8 cellular contexts compared by ENCODE assay signal in genomic region chr19:1941146-1942077, GRCh38. TPM values are rescaled to one million over a fixed set of nuclear protein-coding genes. Genes with fewer than 3 reads are reported as not detected.
A peak's percentile ranks its signal among the peaks of the same experiment; 100 is the strongest.
DNase-seq lines count a peak whose midpoint lies in the region; ATAC-seq and TF ChIP-seq lines count a peak whose summit lies in the region.

Gene CSNK1G2, plus strand, starts transcription at chr19:1941172. Its CDS starts 28,601 bp downstream, at chr19:1969773.

- H3K9ac ChIP-seq in HCT116 (ENCODE audit: low read length) = peak within 1 kb of the TSS; percentile 87

- H3K4me1 Mint-ChIP-seq in T-helper 17 cell = peaks cover 29% of the 10 kb centered on the region
- H3K4me1 Mint-ChIP-seq in neural crest cell = peaks cover 27% of the 10 kb centered on the region

- H3K4me1 ChIP-seq in HCT116 (ENCODE audit: control insufficient read depth in 1 of 2, insufficient read depth in 2 of 2, low read length in 2 of 2) = peaks cover 18 to 51% of the 10 kb centered on the region in 2 experiments
- H3K4me1 ChIP-seq in esophagus (ENCODE audit: control insufficient read depth in 2 of 2, insufficient read depth in 2 of 2, low read length in 1 of 2) = peaks cover 13 to 33% of the 10 kb centered on the region in 2 donors

- no peaks in the 10 kb centered on the region for H4K20me1 ChIP-seq in HCT116 (ENCODE audit: insufficient read depth)

- no peaks in the 10 kb centered on the region for H3K9me2 ChIP-seq in HCT116 (ENCODE audit: insufficient read depth)

- H3K4me3 ChIP-seq in HCT116 (replicated peaks in 1 of 2; ENCODE audit: low read depth in 1 of 2, low read length in 2 of 2) = peak within 1 kb of the TSS; percentile 83 to 92
- H3K4me3 ChIP-seq in esophagus (ENCODE audit: low read depth in 1 of 2, low read length in 2 of 2) = peak within 1 kb of the TSS; percentile 80 to 88

- peak; percentile 19 for TF ChIP-seq POLR2A in HCT116 (IDR thresholded peaks at IDR 0.05; ENCODE audit: borderline replicate concordance, extremely low read depth, insufficient read depth, insufficient read length)

- POLR2A ChIA-PET in HCT116 (lab: Charles Lee) = no interaction called here

- H3K9me3 ChIP-seq in HCT116 (ENCODE audit: control insufficient read depth in 1 of 2, insufficient read depth in 1 of 2, low read depth in 1 of 2, low read length in 2 of 2) = no peaks in the 10 kb centered on the region
- H3K9me3 ChIP-seq in T-helper 17 cell (ENCODE audit: control insufficient read depth, low read length, poor library complexity, severe bottlenecking) = no peaks in the 10 kb centered on the region
- H3K9me3 ChIP-seq in esophagus (ENCODE audit: control insufficient read depth in 2 of 2, insufficient read depth in 1 of 2, low read depth in 1 of 2, low read length in 1 of 2) = no peaks in the 10 kb centered on the region

- no TSS peak for BruUV-seq in HCT116 (replicated peaks; lab: Mats Ljungman, UMichigan)

- peak within 1 kb of the TSS; percentile 100 for H3K4me2 ChIP-seq in HCT116 (ENCODE audit: low read length)

- TF ChIP-seq CTCF in HCT116 (IDR thresholded peaks at IDR 0.05 in 2 of 3, conservative IDR thresholded peaks at IDR 0.05 in 1 of 3; ENCODE audit: borderline replicate concordance in 1 of 3, insufficient read depth in 1 of 3, low read depth in 2 of 3, low read length in 2 of 3) = no peak
- TF ChIP-seq CTCF in neural crest cell (conservative IDR thresholded peaks at IDR 0.05) = no peak

- peak; percentile 72 for DNase-seq in COLO668 (lab: John Stamatoyannopoulos, UW; ENCODE audit: unreplicated experiment)
- no peak for DNase-seq in HCT116 (ENCODE audit: low read depth, low spot score)
- no peak for DNase-seq in T-helper 17 cell
- DNase-seq in neural crest cell (ENCODE audit: low read depth, low spot score) = no peak
- no peak for DNase-seq in NCI-H2107 (lab: John Stamatoyannopoulos, UW)
- no peak for DNase-seq in ecto neural progenitor cell (ENCODE audit: low spot score)

- H3K27me3 Mint-ChIP-seq in T-helper 17 cell (no peaks in the 10 kb centered on the region), neural crest cell (ENCODE audit: low read depth) (no peaks in the 10 kb centered on the region)

- H3K36me3 Mint-ChIP-seq in T-helper 17 cell (ENCODE audit: low read depth) (peaks cover 7% of the 10 kb centered on the region), neural crest cell (ENCODE audit: low read depth) (peaks cover 2% of the 10 kb centered on the region)

- CTCF ChIA-PET in HCT116 (lab: Charles Lee) = interaction anchor here (0.5 kb wide), 1 partner anchor 13 kb away, joined by 3 read pairs; no protein-coding TSS in a partner anchor

- H3K4me3 Mint-ChIP-seq in T-helper 17 cell (peak within 1 kb of the TSS; percentile 97), neural crest cell (peak within 1 kb of the TSS; percentile 97)

- H3K27me3 ChIP-seq in HCT116 (ENCODE audit: insufficient read depth, low read length) (no peaks in the 10 kb centered on the region), esophagus (ENCODE audit: control insufficient read depth in 1 of 2, insufficient read depth in 2 of 2, low read length in 2 of 2) (no peaks in the 10 kb centered on the region)

- TF ChIP-seq RAD21 in HCT116 (IDR thresholded peaks at IDR 0.05; ENCODE audit: low read depth) = no peak

- H3K27ac ChIP-seq in HCT116 (ENCODE audit: low read depth, low read length) (peak within 1 kb of the TSS; percentile 95), esophagus (ENCODE audit: low read depth in 2 of 2, low read length in 1 of 2) (peak within 1 kb of the TSS; percentile 98 to 100)

- RAD21 ChIA-PET in HCT116 (lab: Charles Lee; ENCODE audit: low non-redundant PET in 1 of 2, low total read pairs in 2 of 2, uncharacterized antibody in 2 of 2, unreplicated experiment in 2 of 2) = no interaction called here

- H3K36me3 ChIP-seq in HCT116 (ENCODE audit: control insufficient read depth in 1 of 2, insufficient read depth in 2 of 2, low read length in 2 of 2) (no peaks in the 10 kb centered on the region), esophagus (ENCODE audit: control insufficient read depth in 2 of 2, insufficient read depth in 2 of 2, low read length in 1 of 2) (no peaks in the 10 kb centered on the region)

- intact Hi-C loops in HCT116 (cut with micrococcal nuclease) = no loop called here

- ATAC-seq in HCT116 (peak; percentile 64), T-helper 17 cell (no peak), HG02938 (IDR thresholded peaks at IDR 0.05; ENCODE audit: unreplicated experiment) (no peak)

- H3K9me3 Mint-ChIP-seq in neural crest cell = no peaks in the 10 kb centered on the region

- no peak within 1 kb of the TSS for H2AFZ ChIP-seq in HCT116 (ENCODE audit: low read depth, low read length, poor library complexity, severe bottlenecking)

- H3K27ac Mint-ChIP-seq in T-helper 17 cell = peak within 1 kb of the TSS; percentile 98
- H3K27ac Mint-ChIP-seq in neural crest cell (ENCODE audit: unreplicated experiment) = peak within 1 kb of the TSS; percentile 99

- peaks cover 48% of the 10 kb centered on the region for H3K79me2 ChIP-seq in HCT116 (ENCODE audit: insufficient read depth, low read length)

- WGBS in esophagus, 2 donors = 1% methylated on average over 53 to 97 of the region's 97 CpGs

TF ChIP-seq in HCT116, 20 proteins besides CTCF, POLR2A, EP300 and RAD21:
- TF ChIP-seq ELF1 (IDR thresholded peaks at IDR 0.05; ENCODE audit: borderline replicate concordance, low read depth) (no peak), CEBPB (IDR thresholded peaks at IDR 0.05; ENCODE audit: low read depth) (no peak), EGR1 (IDR thresholded peaks at IDR 0.05; ENCODE audit: low read depth) (no peak), CBX3 (IDR thresholded peaks at IDR 0.05; ENCODE audit: low read depth) (no peak), ZFX (IDR thresholded peaks at IDR 0.05) (peak; percentile 51), ZNF274 (IDR thresholded peaks at IDR 0.05; ENCODE audit: low read depth, low read length) (no peak), POLR2AphosphoS5 (IDR thresholded peaks at IDR 0.05; ENCODE audit: low read depth, low read length) (0 out of 2 replicates have a peak, but pooled peaks have one; percentile 10), EZH2phosphoT487 (IDR thresholded peaks at IDR 0.05; ENCODE audit: borderline replicate concordance) (no peak), TCF7L2 (IDR thresholded peaks at IDR 0.05; ENCODE audit: borderline replicate concordance, extremely low read depth, insufficient read depth, insufficient read length) (no peak), MAX (IDR thresholded peaks at IDR 0.05) (no peak), YY1 (IDR thresholded peaks at IDR 0.05; ENCODE audit: extremely low read depth, insufficient replicate concordance, low read depth, low read length) (peak; percentile 19), SIN3A (IDR thresholded peaks at IDR 0.05; ENCODE audit: low read depth) (no peak)

RNA-seq across cellular contexts. Expression of gene CSNK1G2, which starts in this region (rescaled TPM):
- total RNA-seq in HCT116 (2021; ENCODE audit: unreplicated experiment) (97.9 TPM), T-helper 17 cell (100 to 1,000 TPM; 110 to 117 TPM), neural crest cell (130 and 133 TPM in 2 replicates)
- 90.6 and 114 TPM in 2 replicates for polyA plus RNA-seq in HCT116 (2012)
- 10 to 100 TPM; 59.9 to 63.7 TPM for polyA plus RNA-seq in esophagus
